17 cellular contexts compared by ENCODE assay signal in genomic region chr6:10347561-10348327, GRCh38.
A peak's percentile ranks its signal among the peaks of the same experiment; 100 is the strongest.
DNase-seq lines count a peak whose midpoint lies in the region; ATAC-seq, FAIRE-seq and TF ChIP-seq lines count a peak whose summit lies in the region.
"Had no signal": no experiment of that assay in that cellular context is flagged by ENCODE, and none has a peak within 500 bp of the region (broad histone marks: within the 10 kb centered on the region; RNA-seq: fewer than 3 reads in every experiment).

No MANE protein-coding gene starts in this region.

- H3K4ac ChIP-seq in trophoblast cell (ENCODE audit: low read depth, low read length): no peak overlapping the region

- no peaks in the 10 kb centered on the region for H3K9me1 ChIP-seq in K562 (ENCODE audit: control insufficient read depth, insufficient read depth, low read length)

- TF ChIP-seq CTCF in K562 (IDR thresholded peaks at IDR 0.05 in 2 of 3, conservative IDR thresholded peaks at IDR 0.05 in 1 of 3; ENCODE audit: insufficient read depth in 2 of 3, low read depth in 1 of 3, low read length in 3 of 3) (no peak), GM10266 (IDR thresholded peaks at IDR 0.05; ENCODE audit: control insufficient read depth, insufficient read depth, low read depth, missing control alignments) (no peak)

- peak; percentile 87 for TF ChIP-seq EP300 in K562 (IDR thresholded peaks at IDR 0.05; ENCODE audit: low read length)

- H3K14ac ChIP-seq in trophoblast cell (ENCODE audit: low read length): no peak overlapping the region

- peak overlapping the region; percentile 47 for H3K4me2 ChIP-seq in K562 (ENCODE audit: insufficient read depth, low read length)
- no peak overlapping the region for H3K4me2 ChIP-seq in trophoblast cell (ENCODE audit: low read length)
- H3K4me2 ChIP-seq: KMS-11 had no signal

- no peak overlapping the region for H4K12ac ChIP-seq in trophoblast cell (ENCODE audit: low read depth, low read length)

- CTCF ChIA-PET in K562 (lab: Yijun Ruan, JAX; ENCODE audit: low intra/inter-chr PET ratio): no interaction called here

- H4K20me1 ChIP-seq in K562 (replicated peaks; ENCODE audit: control insufficient read depth, insufficient read depth, low read length): no peaks in the 10 kb centered on the region

- H2BK5ac ChIP-seq in trophoblast cell (ENCODE audit: low read depth, low read length, poor library complexity): no peak overlapping the region

- no peak for TF ChIP-seq POLR2A in K562 (conservative IDR thresholded peaks at IDR 0.05)

- no peak overlapping the region for H2BK12ac ChIP-seq in trophoblast cell (ENCODE audit: low read length)

- H2AFZ ChIP-seq in K562 (ENCODE audit: low read depth, low read length): peak overlapping the region; percentile 71
- no peak overlapping the region for H2AFZ ChIP-seq in trophoblast cell (ENCODE audit: insufficient read depth, low read length, poor library complexity)

- H3K36me3 ChIP-seq in K562 (ENCODE audit: control insufficient read depth, insufficient read depth, low read length) (no peaks in the 10 kb centered on the region), trophoblast cell (ENCODE audit: control insufficient read depth in 1 of 2, insufficient read depth in 2 of 2, low read length in 2 of 2) (no peaks in the 10 kb centered on the region)
- H3K36me3 ChIP-seq: adrenal gland, neutrophil, thoracic aorta had no signal

- H3K4me3 ChIP-seq in K562: no peak overlapping the region
- H3K4me3 ChIP-seq in trophoblast cell (ENCODE audit: low read depth, low read length): no peak overlapping the region
- H3K4me3 ChIP-seq: adrenal gland, thoracic aorta had no signal

- H3K9me3 ChIP-seq in K562 (replicated peaks; ENCODE audit: control insufficient read depth, insufficient read depth, low read depth, low read length) (no peaks in the 10 kb centered on the region), trophoblast cell (ENCODE audit: insufficient read depth, low read depth, low read length) (no peaks in the 10 kb centered on the region)
- H3K9me3 ChIP-seq: adrenal gland, neutrophil, thoracic aorta had no signal

- in situ Hi-C loops in K562 (cut with MboI): no loop called here

- H3K79me2 ChIP-seq in K562 (ENCODE audit: control insufficient read depth, insufficient read depth, low read length): no peaks in the 10 kb centered on the region
- H3K79me2 ChIP-seq in trophoblast cell (ENCODE audit: control insufficient read depth, insufficient read depth, low read length, poor library complexity): no peaks in the 10 kb centered on the region

- POLR2A ChIA-PET in K562 (lab: Yijun Ruan, JAX): interaction anchor here (1.0 kb wide), 1 partner anchor 58 kb away, joined by 3 read pairs; no protein-coding TSS in a partner anchor

- H3K27me3 ChIP-seq in K562 (ENCODE audit: control insufficient read depth in 2 of 2, insufficient read depth in 2 of 2, low read length in 2 of 2): no peaks in the 10 kb centered on the region
- no peaks in the 10 kb centered on the region for H3K27me3 ChIP-seq in trophoblast cell (ENCODE audit: insufficient read depth, low read length)
- H3K27me3 ChIP-seq: adrenal gland, neutrophil had no signal

- H3K27ac ChIP-seq in K562 (ENCODE audit: extremely low read depth, low read depth, low read length) (peak overlapping the region; percentile 65; the same call in 2 of the 3 replicates), trophoblast cell (ENCODE audit: low read depth, low read length) (no peak overlapping the region)
- H3K27ac ChIP-seq: adrenal gland, KMS-11, neutrophil, thoracic aorta had no signal

- intact Hi-C loops in K562 (cut with micrococcal nuclease): loop anchor here (5.0 kb wide), 1 partner anchor 55 kb away; no protein-coding TSS in a partner anchor

- TF ChIP-seq RAD21 in K562 (CRISPR knock-in tag; conservative IDR thresholded peaks at IDR 0.05 in 1 of 2, IDR thresholded peaks at IDR 0.05 in 1 of 2): no peak

- H3K79me1 ChIP-seq in trophoblast cell (ENCODE audit: low read length): peaks cover 4% of the 10 kb centered on the region

- no peak overlapping the region for H3K18ac ChIP-seq in trophoblast cell (ENCODE audit: low read length)

- H3K9ac ChIP-seq in K562 (ENCODE audit: insufficient read depth in 1 of 2, low read depth in 2 of 2, low read length in 2 of 2) (no peak overlapping the region), trophoblast cell (ENCODE audit: low read length) (no peak overlapping the region)
- H3K9ac ChIP-seq: KMS-11 had no signal

- H3K4me1 ChIP-seq in K562 (replicated peaks in 1 of 2; ENCODE audit: control insufficient read depth in 2 of 2, insufficient read depth in 2 of 2, low read length in 2 of 2): peaks cover 10 to 11% of the 10 kb centered on the region in 2 experiments
- H3K4me1 ChIP-seq in trophoblast cell (ENCODE audit: control insufficient read depth in 1 of 2, insufficient read depth in 2 of 2, low read length in 2 of 2): peaks cover 3 to 13% of the 10 kb centered on the region in 2 experiments
- H3K4me1 ChIP-seq: adrenal gland had no signal

- H4K8ac ChIP-seq in trophoblast cell (ENCODE audit: low read depth, low read length): no peak overlapping the region

- DNase-seq in EH (ENCODE audit: low read depth) (peak; percentile 86), LoVo (ENCODE audit: low spot score) (peak; percentile 39), K562 (ENCODE audit: extremely low read depth in 1 of 4, low spot score in 3 of 4) (peak in 2 of 4 experiments; percentile 76 to 81), trophoblast cell (peak; percentile 63 to 86), GM10266 (ENCODE audit: extremely low spot score) (no peak), MV-4-11 (lab: John Stamatoyannopoulos, UW) (no peak)
- DNase-seq: activated CD4-positive, alpha-beta T cell treated with anti-CD3 and anti-CD28 coated beads for 48 hours; activated T-cell treated with anti-CD3 and anti-CD28 coated beads, Interleukin-2, amount 50 U/mL, for 1 hour; DND-41; NCI-H187; NCI-H748 treated with DMSO at 0.1 percent for 48 hours had no signal

- H4K91ac ChIP-seq in trophoblast cell (ENCODE audit: low read depth, low read length): no peak overlapping the region

- H3K23ac ChIP-seq in trophoblast cell (ENCODE audit: low read length): no peak overlapping the region

- BruUV-seq in K562 (replicated peaks; lab: Mats Ljungman, UMichigan): no TSS peak

- FAIRE-seq in K562 (lab: Jason Lieb, UNC): peak; percentile 89

- no peak overlapping the region for H2AK5ac ChIP-seq in trophoblast cell (ENCODE audit: low read length)

- WGBS in K562 (ENCODE audit: insufficient coverage, low coverage, missing lambda C conversion rate): 9% methylated on average over 11 of the region's 11 CpGs
- WGBS in trophoblast cell (ENCODE audit: extremely low coverage, insufficient coverage, insufficient read length): no CpG with 5 or more reads among the region's 11 CpGs

- ATAC-seq in K562 (peak; percentile 91), HG03097 (IDR thresholded peaks at IDR 0.05; ENCODE audit: low FRiP score, unreplicated experiment) (no peak), HG02852 (IDR thresholded peaks at IDR 0.05; ENCODE audit: unreplicated experiment) (no peak)

- no peak overlapping the region for H2BK120ac ChIP-seq in trophoblast cell (ENCODE audit: insufficient read depth, low read length, poor library complexity)

TF ChIP-seq in K562, 482 proteins besides CTCF, POLR2A, EP300 and RAD21 (continues in another document):
- no peak for TF ChIP-seq ZNF124 (CRISPR knock-in tag; IDR thresholded peaks at IDR 0.05)
- TF ChIP-seq ZNF639 (CRISPR knock-in tag; conservative IDR thresholded peaks at IDR 0.05 in 1 of 2, IDR thresholded peaks at IDR 0.05 in 1 of 2): no peak; a peak in 1 of 4 replicates
- TF ChIP-seq KDM2B (CRISPR knock-in tag; IDR thresholded peaks at IDR 0.05): no peak
- TF ChIP-seq FOXM1 (IDR thresholded peaks at IDR 0.05; ENCODE audit: low read depth): peak; percentile 18; the same call in 1 of the 2 replicates
- TF ChIP-seq FOXM1 (CRISPR knock-in tag; IDR thresholded peaks at IDR 0.05; ENCODE audit: low read depth): no peak
- TF ChIP-seq TAF7 (tag; IDR thresholded peaks at IDR 0.05): no peak
- TF ChIP-seq ZNF23 (CRISPR knock-in tag; IDR thresholded peaks at IDR 0.05): no peak
- no peak for TF ChIP-seq NR4A1 (CRISPR knock-in tag; IDR thresholded peaks at IDR 0.05)
- TF ChIP-seq NR4A1 (tag; IDR thresholded peaks at IDR 0.05): peak; percentile 51; the same call in 1 of the 2 replicates
- TF ChIP-seq SP2 (IDR thresholded peaks at IDR 0.05; ENCODE audit: extremely low read depth, low read depth, low read length, poor library complexity, severe bottlenecking): no peak

Comparison
In these comparisons a context has a peak if more than half of its experiments do, and no peak if none do; other contexts are left out.
1. DNase-seq: peak in EH (single experiment), LoVo (single experiment) and trophoblast cell (2 of 2); none in GM10266 (single experiment) and MV-4-11 (single experiment).